Comparison of ENCODE assay signal across 1 cellular context in the genomic region with DNA sequence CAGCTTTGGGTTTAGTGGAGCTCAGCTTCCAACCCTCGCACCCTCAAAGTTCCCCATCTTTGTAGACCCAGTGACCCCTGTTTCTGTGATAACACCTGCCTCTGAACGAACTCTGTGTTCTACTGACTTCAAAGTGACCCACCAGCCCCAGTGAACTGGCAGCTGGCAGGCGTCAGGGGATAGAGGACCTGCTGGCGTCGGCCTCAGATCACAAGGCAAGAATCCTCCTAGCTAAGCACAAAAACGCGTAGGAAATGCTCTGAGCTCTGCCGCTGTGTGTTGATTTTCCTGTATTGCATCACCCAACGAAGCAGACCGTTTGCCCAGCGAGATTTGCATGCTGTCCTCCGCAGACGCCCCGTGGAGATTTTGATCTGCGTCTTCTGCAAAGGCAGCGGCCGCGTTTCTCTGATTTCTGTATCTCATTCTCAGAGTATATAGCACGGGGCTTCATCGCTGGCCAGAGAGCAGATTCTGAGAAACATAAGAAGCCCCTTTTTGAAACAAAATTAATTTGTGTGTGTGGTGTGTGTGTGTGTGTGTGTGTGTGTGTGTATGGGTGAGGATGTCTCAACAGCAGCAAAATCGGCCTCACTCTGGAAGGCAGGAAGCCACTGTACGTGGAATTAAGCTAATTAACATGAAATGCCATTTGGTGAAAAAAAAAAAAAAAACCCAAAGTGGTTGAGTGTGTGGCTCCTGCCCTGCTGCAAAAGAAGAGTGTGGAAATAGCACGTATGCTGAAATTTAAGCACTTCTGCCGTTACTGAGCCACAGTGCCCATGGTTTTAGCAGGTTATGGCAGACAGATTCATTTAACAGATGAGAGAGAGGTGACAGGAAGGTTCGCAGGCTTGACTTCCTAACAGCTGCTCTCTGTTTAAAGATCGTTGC.
TF ChIP-seq lines count a peak whose summit lies in the region.

No MANE protein-coding gene starts in this region.

TF ChIP-seq in K562, 482 proteins besides CTCF, POLR2A, EP300 and RAD21 (continued from another document and continues in another):
- TF ChIP-seq, protein P1, sequence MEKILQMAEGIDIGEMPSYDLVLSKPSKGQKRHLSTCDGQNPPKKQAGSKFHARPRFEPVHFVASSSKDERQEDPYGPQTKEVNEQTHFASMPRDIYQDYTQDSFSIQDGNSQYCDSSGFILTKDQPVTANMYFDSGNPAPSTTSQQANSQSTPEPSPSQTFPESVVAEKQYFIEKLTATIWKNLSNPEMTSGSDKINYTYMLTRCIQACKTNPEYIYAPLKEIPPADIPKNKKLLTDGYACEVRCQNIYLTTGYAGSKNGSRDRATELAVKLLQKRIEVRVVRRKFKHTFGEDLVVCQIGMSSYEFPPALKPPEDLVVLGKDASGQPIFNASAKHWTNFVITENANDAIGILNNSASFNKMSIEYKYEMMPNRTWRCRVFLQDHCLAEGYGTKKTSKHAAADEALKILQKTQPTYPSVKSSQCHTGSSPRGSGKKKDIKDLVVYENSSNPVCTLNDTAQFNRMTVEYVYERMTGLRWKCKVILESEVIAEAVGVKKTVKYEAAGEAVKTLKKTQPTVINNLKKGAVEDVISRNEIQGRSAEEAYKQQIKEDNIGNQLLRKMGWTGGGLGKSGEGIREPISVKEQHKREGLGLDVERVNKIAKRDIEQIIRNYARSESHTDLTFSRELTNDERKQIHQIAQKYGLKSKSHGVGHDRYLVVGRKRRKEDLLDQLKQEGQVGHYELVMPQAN (IDR thresholded peaks at IDR 0.05; ENCODE audit: borderline replicate concordance) = no peak
- TF ChIP-seq TAL1 (IDR thresholded peaks at IDR 0.05) = peak; percentile 24; the same call in 1 of the 2 replicates
- TF ChIP-seq, protein P2, sequence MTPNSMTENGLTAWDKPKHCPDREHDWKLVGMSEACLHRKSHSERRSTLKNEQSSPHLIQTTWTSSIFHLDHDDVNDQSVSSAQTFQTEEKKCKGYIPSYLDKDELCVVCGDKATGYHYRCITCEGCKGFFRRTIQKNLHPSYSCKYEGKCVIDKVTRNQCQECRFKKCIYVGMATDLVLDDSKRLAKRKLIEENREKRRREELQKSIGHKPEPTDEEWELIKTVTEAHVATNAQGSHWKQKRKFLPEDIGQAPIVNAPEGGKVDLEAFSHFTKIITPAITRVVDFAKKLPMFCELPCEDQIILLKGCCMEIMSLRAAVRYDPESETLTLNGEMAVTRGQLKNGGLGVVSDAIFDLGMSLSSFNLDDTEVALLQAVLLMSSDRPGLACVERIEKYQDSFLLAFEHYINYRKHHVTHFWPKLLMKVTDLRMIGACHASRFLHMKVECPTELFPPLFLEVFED (CRISPR knock-in tag; conservative IDR thresholded peaks at IDR 0.05) = no peak
- TF ChIP-seq NR2F6 (CRISPR knock-in tag; IDR thresholded peaks at IDR 0.05) = no peak
- TF ChIP-seq, protein P3, sequence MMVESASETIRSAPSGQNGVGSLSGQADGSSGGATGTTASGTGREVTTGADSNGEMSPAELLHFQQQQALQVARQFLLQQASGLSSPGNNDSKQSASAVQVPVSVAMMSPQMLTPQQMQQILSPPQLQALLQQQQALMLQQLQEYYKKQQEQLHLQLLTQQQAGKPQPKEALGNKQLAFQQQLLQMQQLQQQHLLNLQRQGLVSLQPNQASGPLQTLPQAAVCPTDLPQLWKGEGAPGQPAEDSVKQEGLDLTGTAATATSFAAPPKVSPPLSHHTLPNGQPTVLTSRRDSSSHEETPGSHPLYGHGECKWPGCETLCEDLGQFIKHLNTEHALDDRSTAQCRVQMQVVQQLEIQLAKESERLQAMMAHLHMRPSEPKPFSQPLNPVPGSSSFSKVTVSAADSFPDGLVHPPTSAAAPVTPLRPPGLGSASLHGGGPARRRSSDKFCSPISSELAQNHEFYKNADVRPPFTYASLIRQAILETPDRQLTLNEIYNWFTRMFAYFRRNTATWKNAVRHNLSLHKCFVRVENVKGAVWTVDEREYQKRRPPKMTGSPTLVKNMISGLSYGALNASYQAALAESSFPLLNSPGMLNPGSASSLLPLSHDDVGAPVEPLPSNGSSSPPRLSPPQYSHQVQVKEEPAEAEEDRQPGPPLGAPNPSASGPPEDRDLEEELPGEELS (CRISPR knock-in tag; IDR thresholded peaks at IDR 0.05; ENCODE audit: borderline replicate concordance) = 0 out of 2 replicates have a peak, but pooled peaks have one; percentile 23
- TF ChIP-seq, protein P4, sequence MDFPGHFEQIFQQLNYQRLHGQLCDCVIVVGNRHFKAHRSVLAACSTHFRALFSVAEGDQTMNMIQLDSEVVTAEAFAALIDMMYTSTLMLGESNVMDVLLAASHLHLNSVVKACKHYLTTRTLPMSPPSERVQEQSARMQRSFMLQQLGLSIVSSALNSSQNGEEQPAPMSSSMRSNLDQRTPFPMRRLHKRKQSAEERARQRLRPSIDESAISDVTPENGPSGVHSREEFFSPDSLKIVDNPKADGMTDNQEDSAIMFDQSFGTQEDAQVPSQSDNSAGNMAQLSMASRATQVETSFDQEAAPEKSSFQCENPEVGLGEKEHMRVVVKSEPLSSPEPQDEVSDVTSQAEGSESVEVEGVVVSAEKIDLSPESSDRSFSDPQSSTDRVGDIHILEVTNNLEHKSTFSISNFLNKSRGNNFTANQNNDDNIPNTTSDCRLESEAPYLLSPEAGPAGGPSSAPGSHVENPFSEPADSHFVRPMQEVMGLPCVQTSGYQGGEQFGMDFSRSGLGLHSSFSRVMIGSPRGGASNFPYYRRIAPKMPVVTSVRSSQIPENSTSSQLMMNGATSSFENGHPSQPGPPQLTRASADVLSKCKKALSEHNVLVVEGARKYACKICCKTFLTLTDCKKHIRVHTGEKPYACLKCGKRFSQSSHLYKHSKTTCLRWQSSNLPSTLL (IDR thresholded peaks at IDR 0.05) = no peak
- no peak for TF ChIP-seq ZNF408 (CRISPR knock-in tag; IDR thresholded peaks at IDR 0.05; ENCODE audit: low read depth)
- no peak for TF ChIP-seq TAF9B (IDR thresholded peaks at IDR 0.05; ENCODE audit: partially characterized antibody)
- no peak for TF ChIP-seq ADNP (tag; IDR thresholded peaks at IDR 0.05)
- no peak for TF ChIP-seq NR4A1 (CRISPR knock-in tag; IDR thresholded peaks at IDR 0.05)
- no peak for TF ChIP-seq NR4A1 (tag; IDR thresholded peaks at IDR 0.05)
- no peak for TF ChIP-seq XRCC5 (IDR thresholded peaks at IDR 0.05; ENCODE audit: low read depth, low read length)
- no peak for TF ChIP-seq SRF (CRISPR knock-in tag; IDR thresholded peaks at IDR 0.05)
- peak; percentile 39 for TF ChIP-seq RBBP5 (IDR thresholded peaks at IDR 0.05; ENCODE audit: borderline replicate concordance, insufficient read depth, low read length, poor library complexity, severe bottlenecking)
- no peak for TF ChIP-seq KLF13 (tag; IDR thresholded peaks at IDR 0.05; ENCODE audit: borderline replicate concordance, low read depth)
- no peak for TF ChIP-seq ARID2 (IDR thresholded peaks at IDR 0.05)
- TF ChIP-seq HNRNPLL (IDR thresholded peaks at IDR 0.05; ENCODE audit: low read depth, low read length, poor library complexity, severe bottlenecking) = peak; percentile 27
- TF ChIP-seq RAD51 (IDR thresholded peaks at IDR 0.05; ENCODE audit: borderline replicate concordance, low read depth) = no peak
- TF ChIP-seq ETS2 (tag; IDR thresholded peaks at IDR 0.05; ENCODE audit: borderline replicate concordance, poor library complexity, severe bottlenecking) = no peak
- TF ChIP-seq ILF3 (IDR thresholded peaks at IDR 0.05; ENCODE audit: borderline replicate concordance) = no peak
- TF ChIP-seq ZNF76 (CRISPR knock-in tag; IDR thresholded peaks at IDR 0.05; ENCODE audit: borderline replicate concordance) = 0 out of 2 replicates have a peak, but pooled peaks have one; percentile 37
- peak; percentile 90 for TF ChIP-seq ZSCAN32 (CRISPR knock-in tag; IDR thresholded peaks at IDR 0.05)
- TF ChIP-seq CBFB (CRISPR knock-in tag; IDR thresholded peaks at IDR 0.05) = no peak
- TF ChIP-seq, protein P5, sequence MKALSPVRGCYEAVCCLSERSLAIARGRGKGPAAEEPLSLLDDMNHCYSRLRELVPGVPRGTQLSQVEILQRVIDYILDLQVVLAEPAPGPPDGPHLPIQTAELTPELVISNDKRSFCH (CRISPR knock-in tag; IDR thresholded peaks at IDR 0.05) = no peak
- TF ChIP-seq, protein P5 (tag; IDR thresholded peaks at IDR 0.05) = 0 out of 2 replicates have a peak, but pooled peaks have one; percentile 10
- no peak for TF ChIP-seq COPS2 (conservative IDR thresholded peaks at IDR 0.05)
- TF ChIP-seq, protein P6, sequence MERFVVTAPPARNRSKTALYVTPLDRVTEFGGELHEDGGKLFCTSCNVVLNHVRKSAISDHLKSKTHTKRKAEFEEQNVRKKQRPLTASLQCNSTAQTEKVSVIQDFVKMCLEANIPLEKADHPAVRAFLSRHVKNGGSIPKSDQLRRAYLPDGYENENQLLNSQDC (CRISPR knock-in tag; IDR thresholded peaks at IDR 0.05) = no peak
- no peak for TF ChIP-seq BCL6 (CRISPR knock-in tag; IDR thresholded peaks at IDR 0.05)
- no peak for TF ChIP-seq PURB (CRISPR knock-in tag; IDR thresholded peaks at IDR 0.05; ENCODE audit: low read depth)
- TF ChIP-seq KAT2B (IDR thresholded peaks at IDR 0.05; ENCODE audit: low read depth, low read length) = no peak
- TF ChIP-seq RFX1 (IDR thresholded peaks at IDR 0.05) = no peak
- no peak for TF ChIP-seq IFI16 (CRISPR knock-in tag; IDR thresholded peaks at IDR 0.05)
- no peak for TF ChIP-seq BRCA1 (IDR thresholded peaks at IDR 0.05)
- no peak for TF ChIP-seq BRCA1 (CRISPR knock-in tag; IDR thresholded peaks at IDR 0.05)
- TF ChIP-seq, protein P7, sequence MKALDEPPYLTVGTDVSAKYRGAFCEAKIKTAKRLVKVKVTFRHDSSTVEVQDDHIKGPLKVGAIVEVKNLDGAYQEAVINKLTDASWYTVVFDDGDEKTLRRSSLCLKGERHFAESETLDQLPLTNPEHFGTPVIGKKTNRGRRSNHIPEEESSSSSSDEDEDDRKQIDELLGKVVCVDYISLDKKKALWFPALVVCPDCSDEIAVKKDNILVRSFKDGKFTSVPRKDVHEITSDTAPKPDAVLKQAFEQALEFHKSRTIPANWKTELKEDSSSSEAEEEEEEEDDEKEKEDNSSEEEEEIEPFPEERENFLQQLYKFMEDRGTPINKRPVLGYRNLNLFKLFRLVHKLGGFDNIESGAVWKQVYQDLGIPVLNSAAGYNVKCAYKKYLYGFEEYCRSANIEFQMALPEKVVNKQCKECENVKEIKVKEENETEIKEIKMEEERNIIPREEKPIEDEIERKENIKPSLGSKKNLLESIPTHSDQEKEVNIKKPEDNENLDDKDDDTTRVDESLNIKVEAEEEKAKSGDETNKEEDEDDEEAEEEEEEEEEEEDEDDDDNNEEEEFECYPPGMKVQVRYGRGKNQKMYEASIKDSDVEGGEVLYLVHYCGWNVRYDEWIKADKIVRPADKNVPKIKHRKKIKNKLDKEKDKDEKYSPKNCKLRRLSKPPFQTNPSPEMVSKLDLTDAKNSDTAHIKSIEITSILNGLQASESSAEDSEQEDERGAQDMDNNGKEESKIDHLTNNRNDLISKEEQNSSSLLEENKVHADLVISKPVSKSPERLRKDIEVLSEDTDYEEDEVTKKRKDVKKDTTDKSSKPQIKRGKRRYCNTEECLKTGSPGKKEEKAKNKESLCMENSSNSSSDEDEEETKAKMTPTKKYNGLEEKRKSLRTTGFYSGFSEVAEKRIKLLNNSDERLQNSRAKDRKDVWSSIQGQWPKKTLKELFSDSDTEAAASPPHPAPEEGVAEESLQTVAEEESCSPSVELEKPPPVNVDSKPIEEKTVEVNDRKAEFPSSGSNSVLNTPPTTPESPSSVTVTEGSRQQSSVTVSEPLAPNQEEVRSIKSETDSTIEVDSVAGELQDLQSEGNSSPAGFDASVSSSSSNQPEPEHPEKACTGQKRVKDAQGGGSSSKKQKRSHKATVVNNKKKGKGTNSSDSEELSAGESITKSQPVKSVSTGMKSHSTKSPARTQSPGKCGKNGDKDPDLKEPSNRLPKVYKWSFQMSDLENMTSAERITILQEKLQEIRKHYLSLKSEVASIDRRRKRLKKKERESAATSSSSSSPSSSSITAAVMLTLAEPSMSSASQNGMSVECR (CRISPR knock-in tag; IDR thresholded peaks at IDR 0.05) = no peak
- TF ChIP-seq ZNF274 (IDR thresholded peaks at IDR 0.05; ENCODE audit: borderline replicate concordance, low read depth, low read length) = no peak
- TF ChIP-seq ZBTB17 (CRISPR knock-in tag; IDR thresholded peaks at IDR 0.05) = no peak
- no peak for TF ChIP-seq KAT8 (IDR thresholded peaks at IDR 0.05; ENCODE audit: low read depth)
- TF ChIP-seq SUPT5H (IDR thresholded peaks at IDR 0.05) = no peak
- peak; percentile 91 for TF ChIP-seq ATF7 (IDR thresholded peaks at IDR 0.05)
- TF ChIP-seq MCM7 (IDR thresholded peaks at IDR 0.05) = no peak
- TF ChIP-seq SAFB2 (IDR thresholded peaks at IDR 0.05; ENCODE audit: borderline replicate concordance, low read depth, low read length, severe bottlenecking) = no peak
- TF ChIP-seq MTA3 (IDR thresholded peaks at IDR 0.05; ENCODE audit: borderline replicate concordance) = peak; percentile 44; the same call in 1 of the 2 replicates
- no peak for TF ChIP-seq FOXA1 (IDR thresholded peaks at IDR 0.05; ENCODE audit: borderline replicate concordance)
- TF ChIP-seq HDAC1 (IDR thresholded peaks at IDR 0.05) = peak in 1 of 2 experiments; percentile 22; a peak in 1 of 4 replicates
- TF ChIP-seq ZNF224 (CRISPR knock-in tag; IDR thresholded peaks at IDR 0.05) = no peak
- TF ChIP-seq CHD4 (IDR thresholded peaks at IDR 0.05; ENCODE audit: insufficient read depth, insufficient replicate concordance, low read depth, low read length, poor library complexity, severe bottlenecking) = no peak
- TF ChIP-seq, protein P8, sequence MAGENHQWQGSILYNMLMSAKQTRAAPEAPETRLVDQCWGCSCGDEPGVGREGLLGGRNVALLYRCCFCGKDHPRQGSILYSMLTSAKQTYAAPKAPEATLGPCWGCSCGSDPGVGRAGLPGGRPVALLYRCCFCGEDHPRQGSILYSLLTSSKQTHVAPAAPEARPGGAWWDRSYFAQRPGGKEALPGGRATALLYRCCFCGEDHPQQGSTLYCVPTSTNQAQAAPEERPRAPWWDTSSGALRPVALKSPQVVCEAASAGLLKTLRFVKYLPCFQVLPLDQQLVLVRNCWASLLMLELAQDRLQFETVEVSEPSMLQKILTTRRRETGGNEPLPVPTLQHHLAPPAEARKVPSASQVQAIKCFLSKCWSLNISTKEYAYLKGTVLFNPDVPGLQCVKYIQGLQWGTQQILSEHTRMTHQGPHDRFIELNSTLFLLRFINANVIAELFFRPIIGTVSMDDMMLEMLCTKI (IDR thresholded peaks at IDR 0.05; ENCODE audit: partially characterized antibody) = no peak
- no peak for TF ChIP-seq ZNF586 (CRISPR knock-in tag; conservative IDR thresholded peaks at IDR 0.05)
- no peak for TF ChIP-seq RBM39 (optimal IDR thresholded peaks at IDR 0.05; ENCODE audit: low read depth, low read length)
